16 cellular contexts compared by ENCODE assay signal in the genomic region with DNA sequence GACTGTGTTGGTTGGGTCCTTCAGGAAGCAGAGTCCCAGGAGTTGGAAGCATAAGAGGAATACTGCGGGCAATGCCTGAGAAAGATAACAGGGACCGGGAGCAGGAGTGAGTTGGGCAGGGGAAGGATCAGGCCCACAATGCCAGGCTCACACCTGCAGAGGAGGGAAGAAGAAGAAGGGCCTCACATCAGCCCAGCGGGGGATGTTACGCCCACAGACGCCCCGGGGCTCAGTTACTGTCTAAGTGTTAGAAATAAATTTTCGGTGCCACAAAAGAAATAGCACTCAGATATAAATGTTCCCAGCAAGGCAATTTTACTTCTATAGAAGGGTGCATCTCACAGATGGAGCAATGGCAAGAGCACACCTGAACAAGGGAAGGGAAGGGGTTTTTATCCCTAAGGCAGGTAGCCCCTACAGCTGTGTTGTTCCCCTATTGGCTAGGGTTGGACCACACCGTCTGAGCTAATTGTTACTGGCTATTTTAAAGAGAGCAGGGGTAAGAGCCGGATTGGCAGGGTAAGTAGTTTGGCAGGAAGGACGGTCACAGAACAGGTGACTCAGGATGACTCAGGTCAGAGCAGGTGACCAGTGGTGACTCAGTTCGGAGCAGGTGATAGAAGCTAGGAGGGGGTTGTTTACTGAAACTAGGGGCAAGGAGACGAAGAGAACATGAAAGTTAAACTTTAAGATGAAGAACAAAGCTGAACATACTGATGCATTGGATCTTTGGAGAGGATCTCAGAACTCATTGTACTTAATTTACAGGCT. TPM values are rescaled to one million over a fixed set of nuclear protein-coding genes. Genes with fewer than 3 reads are reported as not detected.
DNase-seq lines count a peak whose midpoint lies in the region; ATAC-seq and TF ChIP-seq lines count a peak whose summit lies in the region.
"Had no signal": no experiment of that assay in that cellular context is flagged by ENCODE, and none has a peak within 500 bp of the region (broad histone marks: within the 10 kb centered on the region; RNA-seq: fewer than 3 reads in every experiment).

Gene NOS3, plus strand, starts transcription at position 602 of the 771 bp plus-strand sequence. CDS start 2,787 bp downstream, outside the sequence.

- peaks cover 0 to 3% of the 10 kb centered on the region in 2 donors for H3K27me3 Mint-ChIP-seq in T-cell

- no peak for ATAC-seq in T-cell (replicated peaks in 1 of 4)
- ATAC-seq in heart left ventricle = no peak
- ATAC-seq in HG03097 (IDR thresholded peaks at IDR 0.05; ENCODE audit: low FRiP score, unreplicated experiment) = no peak
- ATAC-seq in HG03175 (IDR thresholded peaks at IDR 0.05; ENCODE audit: unreplicated experiment) = no peak
- ATAC-seq: mucosa of descending colon had no signal

- H3K4me3 ChIP-seq in H7 (ENCODE audit: insufficient read depth, low read depth, low read length) (no peak within 1 kb of the TSS), heart left ventricle (no peak within 1 kb of the TSS)
- H3K4me3 ChIP-seq: mucosa of descending colon, thoracic aorta had no signal

- peaks cover 0 to 69% (median 34%) of the 10 kb centered on the region in 12 donors for H3K4me1 ChIP-seq in heart left ventricle

- H3K9me3 Mint-ChIP-seq in T-cell = peaks cover 5 to 17% (median 14%) of the 10 kb centered on the region in 3 donors

- H3K36me3 ChIP-seq in H7 (replicated peaks; ENCODE audit: control insufficient read depth, insufficient read depth, low read length) = no peaks in the 10 kb centered on the region
- H3K36me3 ChIP-seq in heart left ventricle = no peaks in the 10 kb centered on the region
- H3K36me3 ChIP-seq: thoracic aorta had no signal

- 91 to 97% (median 97%) methylated on average over 12 of the region's 12 CpGs for whole genome bisulfite sequencing in heart left ventricle, 4 donors

- H3K9me3 ChIP-seq in heart left ventricle = peaks cover 0 to 5% (median 0%) of the 10 kb centered on the region in 12 donors

- POLR2A ChIA-PET in T-cell (lab: Charles Lee) = no interaction called here

- H3K4me1 Mint-ChIP-seq in T-cell = peaks cover 39 to 47% (median 42%) of the 10 kb centered on the region in 3 donors

- H3K27ac Mint-ChIP-seq in T-cell = peak within 1 kb of the TSS; percentile 8 to 36

- peaks cover 11% of the 10 kb centered on the region for H3K36me3 Mint-ChIP-seq in T-cell

- H3K27ac ChIP-seq in heart left ventricle = peak within 1 kb of the TSS in 8 of 12 donors; percentile 11 to 93 (median 84)
- H3K27ac ChIP-seq: thoracic aorta had no signal

- H3K27me3 ChIP-seq in H7 (ENCODE audit: control insufficient read depth, insufficient read depth, low read length) (no peaks in the 10 kb centered on the region), heart left ventricle (peaks cover 0 to 4% (median 0%) of the 10 kb centered on the region in 9 donors)

- peak within 1 kb of the TSS in 1 of 3 donors; percentile 73 for H3K4me3 Mint-ChIP-seq in T-cell

- no peak for DNase-seq in H7
- no peak for DNase-seq in T-cell
- peak in 1 of 5 donors; percentile 32 for DNase-seq in heart left ventricle
- no peak for DNase-seq in pulmonary artery endothelial cell (ENCODE audit: low read depth, low spot score)
- DNase-seq in D341Med (ENCODE audit: low spot score) = no peak
- no peak for DNase-seq in anterior cingulate cortex (lab: John Stamatoyannopoulos, UW)
- DNase-seq: activated CD8-positive, alpha-beta memory T cell treated with anti-CD3 and anti-CD28 coated beads for 24 hours; amygdala; DMS79 treated with DMSO at 0.1 percent for 48 hours; hypothalamus; KBM-7; NCI-H1930 had no signal

- TF ChIP-seq CTCF in heart left ventricle (IDR thresholded peaks at IDR 0.05) = no peak

- TF ChIP-seq POLR2A in heart left ventricle (IDR thresholded peaks at IDR 0.05) = no peak

- intact Hi-C loops in heart left ventricle (cut with DNase I) = loop anchor here in 1 of 10 donors (5.0 kb wide), 1 partner anchor 203 kb away; no protein-coding TSS in a partner anchor

- CTCF ChIA-PET in T-cell (lab: Charles Lee) = interaction anchor here in 1 of 2 donors (0.6 kb wide), 1 partner anchor 28 kb away, joined by 3 read pairs; no protein-coding TSS in a partner anchor

RNA-seq across cellular contexts. Expression of gene NOS3, which starts in this region (rescaled TPM):
- 15.5 and 16.5 TPM in 2 replicates for total RNA-seq in H7 (2014; rRNA removed; shearing (Covaris generic))
- total RNA-seq in T-cell = 10 to 100 TPM in 1 of 5 donors, 1 to 10 TPM in 4; 4.8 to 10.1 (median 5.0) TPM
- 10 to 100 TPM in 7 of 9 donors, 1 to 10 TPM in 2; 9.4 to 49.4 (median 17.3) TPM for total RNA-seq in heart left ventricle
- 10 to 100 TPM in 1 of 2 donors, 1 to 10 TPM in 1; 8.9 to 20.5 TPM for polyA plus RNA-seq in heart left ventricle
- 58.3 and 67.0 TPM in 2 replicates for total RNA-seq in pulmonary artery endothelial cell
